ENCODE assay signal across 22 cellular contexts in the genomic region with DNA sequence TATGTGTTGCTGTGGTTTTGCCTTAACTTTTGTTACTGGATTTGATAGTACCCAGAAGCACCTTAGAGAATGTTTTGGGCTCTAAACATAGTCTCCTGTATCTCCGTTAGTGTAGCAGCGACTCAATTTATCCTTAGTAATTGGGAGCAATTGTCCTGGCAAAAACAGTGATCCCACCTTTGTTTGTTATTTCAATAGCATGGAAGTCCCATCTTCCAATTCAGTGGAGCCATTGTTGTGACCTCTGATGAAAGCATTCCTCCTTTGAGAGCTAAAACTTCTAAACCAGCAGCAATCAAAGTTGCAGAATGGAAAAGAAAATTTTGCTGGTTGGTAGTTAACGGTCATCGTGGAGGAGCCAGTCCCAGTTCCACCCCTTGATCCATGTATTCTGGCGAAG.
"Had no signal": no experiment of that assay in that cellular context is flagged by ENCODE, and none has a peak within 500 bp of the region (broad histone marks: within the 10 kb centered on the region; RNA-seq: fewer than 3 reads in every experiment).

No MANE protein-coding gene starts in this region.

- H3K4me3 Mint-ChIP-seq: dendritic cell treated with granulocyte-macrophage colony-stimulating factor and Interleukin-4, amounts not matched to agents 40 ng/mL and 50 ng/mL, for 4 days; immature natural killer cell had no signal

- H3K4me1 ChIP-seq: colonic mucosa, esophagus muscularis mucosa, foreskin keratinocyte, gastroesophageal sphincter, heart left ventricle, left ventricle myocardium inferior, lower lobe of right lung had no signal

- H3K27me3 ChIP-seq: colonic mucosa, esophagus muscularis mucosa, foreskin keratinocyte, gastroesophageal sphincter, heart left ventricle, hepatocyte had no signal

- H2AFZ ChIP-seq: hepatocyte had no signal

- ATAC-seq: foreskin keratinocyte, gastroesophageal sphincter, heart left ventricle, left colon, left lobe of liver, lower lobe of right lung had no signal

- H3K79me2 ChIP-seq: hepatocyte had no signal

- H3K4me2 ChIP-seq: hepatocyte had no signal

- H3K36me3 ChIP-seq: colonic mucosa, esophagus muscularis mucosa, lower lobe of right lung had no signal

- H3K9me3 Mint-ChIP-seq: dendritic cell treated with granulocyte-macrophage colony-stimulating factor and Interleukin-4, amounts not matched to agents 40 ng/mL and 50 ng/mL, for 4 days; immature natural killer cell had no signal

- DNase-seq: cerebellar nuclear complex; colonic mucosa; cortex of kidney; effector CD4-positive, alpha-beta T cell; effector memory CD4-positive, alpha-beta T cell; foreskin keratinocyte; heart left ventricle; hypothalamus; immature natural killer cell; islet precursor cell; kidney; kidney glomerular epithelial cell; left colon; left ventricle myocardium inferior; lower lobe of right lung; mesenchymal stem cell; midbrain had no signal

- H3K27ac ChIP-seq: colonic mucosa, esophagus muscularis mucosa, foreskin keratinocyte, gastroesophageal sphincter, heart left ventricle, hepatocyte, left ventricle myocardium inferior, lower lobe of right lung had no signal

- H3K27me3 Mint-ChIP-seq: dendritic cell treated with granulocyte-macrophage colony-stimulating factor and Interleukin-4, amounts not matched to agents 40 ng/mL and 50 ng/mL, for 4 days had no signal

- H3K27ac Mint-ChIP-seq: dendritic cell treated with granulocyte-macrophage colony-stimulating factor and Interleukin-4, amounts not matched to agents 40 ng/mL and 50 ng/mL, for 4 days; immature natural killer cell had no signal

- H3K4me3 ChIP-seq: colonic mucosa, esophagus muscularis mucosa, gastroesophageal sphincter, heart left ventricle, hepatocyte, left ventricle myocardium inferior, lower lobe of right lung had no signal

- H3K9me3 ChIP-seq: colonic mucosa, esophagus muscularis mucosa, gastroesophageal sphincter, heart left ventricle, left ventricle myocardium inferior, lower lobe of right lung had no signal
